22 cellular contexts compared by ENCODE assay signal in the genomic region with DNA sequence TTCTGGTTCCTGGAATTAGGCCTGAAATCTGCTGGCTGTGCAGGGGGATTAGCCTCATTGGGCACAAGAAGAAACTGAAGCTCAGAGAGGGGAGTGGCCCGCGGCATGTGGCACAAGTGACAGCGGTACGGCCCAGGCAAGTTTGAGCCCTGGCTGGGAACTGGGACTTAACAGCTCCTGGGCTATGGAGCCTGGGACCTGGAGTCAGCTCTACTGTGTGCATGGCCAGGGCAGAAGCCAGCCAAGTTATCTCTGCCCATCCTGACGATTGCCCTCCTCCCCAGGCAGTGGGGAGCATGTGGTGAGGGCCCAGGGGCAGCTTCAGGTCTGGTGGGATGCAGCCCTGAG.
"Had no signal": no experiment of that assay in that cellular context is flagged by ENCODE, and none has a peak within 500 bp of the region (broad histone marks: within the 10 kb centered on the region; RNA-seq: fewer than 3 reads in every experiment).

No MANE protein-coding gene starts in this region.

- FAIRE-seq: endothelial cell of umbilical vein, pancreas had no signal

- DNase-seq: dermis blood vessel endothelial cell; effector memory CD4-positive, alpha-beta T cell; foreskin keratinocyte; hypothalamus; immature natural killer cell; islet precursor cell; mesendoderm; midbrain; naive thymus-derived CD4-positive, alpha-beta T cell; occipital lobe; pancreas; spleen; stimulated activated naive B cell treated with anti-CD40 and anti-IgM and Interleukin-4, amounts not matched to agents 10 μg/mL and 1 μg/mL and 100 μg/mL, for 72 hours; transverse colon; upper lobe of right lung; uterus had no signal

- H3K36me3 ChIP-seq: esophagus muscularis mucosa, pancreas, suprapubic skin, transverse colon, upper lobe of right lung, uterus had no signal

- H3K27ac ChIP-seq: coronary artery, esophagus muscularis mucosa, foreskin keratinocyte, left lung, pancreas, skin epidermis, spleen, suprapubic skin, transverse colon, upper lobe of right lung, uterus had no signal

- H3K4me1 ChIP-seq: pancreas, uterus had no signal

- H3K4me3 ChIP-seq: coronary artery, esophagus muscularis mucosa, left lung, pancreas, skin epidermis, spleen, suprapubic skin, transverse colon, upper lobe of right lung, uterus had no signal

- H3K27me3 ChIP-seq: esophagus muscularis mucosa, foreskin keratinocyte, pancreas, upper lobe of right lung, uterus had no signal

- H3K9me3 ChIP-seq: left lung, pancreas, suprapubic skin, transverse colon, upper lobe of right lung, uterus had no signal
